In genomic region chr19:45468159-45468651, GRCh38 we compare ENCODE assay signal across 8 cellular contexts. TPM values are rescaled to one million over a fixed set of nuclear protein-coding genes. Genes with fewer than 3 reads are reported as not detected.
DNase-seq lines count a peak whose midpoint lies in the region; ATAC-seq and TF ChIP-seq lines count a peak whose summit lies in the region.

No MANE protein-coding gene starts in this region.

- H3K27me3 ChIP-seq in body of pancreas (no peaks in the 10 kb centered on the region), thymus (ENCODE audit: control insufficient read depth, insufficient read depth) (peaks cover 33% of the 10 kb centered on the region)

- H3K9me3 ChIP-seq in body of pancreas, result no peaks in the 10 kb centered on the region
- H3K9me3 ChIP-seq in thymus (ENCODE audit: control insufficient read depth), result no peaks in the 10 kb centered on the region

- in situ Hi-C loops in KBM-7 (cut with MboI; ENCODE audit: low pct_unique_long_range_greater_than_20kb, low sequenced_read_pairs), result no loop called here

- H3K36me3 ChIP-seq in body of pancreas (replicated peaks in 1 of 2; ENCODE audit: insufficient read depth in 1 of 2, low read depth in 2 of 2) (no peaks in the 10 kb centered on the region), thymus (ENCODE audit: control insufficient read depth, insufficient read depth) (no peaks in the 10 kb centered on the region)

- H3K27ac ChIP-seq in body of pancreas (peak overlapping the region; percentile 77 to 97 (median 93)), thymus (ENCODE audit: low read depth) (no peak overlapping the region)

- DNase-seq in RPMI8226 (peak; percentile 42), body of pancreas (peak; percentile 45 to 55 (median 48)), lower leg skin (ENCODE audit: low spot score in 2 of 2) (peak in 1 of 2 donors; percentile 92), NCI-H128 (lab: John Stamatoyannopoulos, UW; ENCODE audit: unreplicated experiment) (no peak), KBM-7 (no peak)

- TF ChIP-seq POLR2A in body of pancreas (IDR thresholded peaks at IDR 0.05) (no peak), lower leg skin (IDR thresholded peaks at IDR 0.05) (no peak)

- H3K4me1 ChIP-seq in body of pancreas (peaks cover 25% of the 10 kb centered on the region), thymus (ENCODE audit: control insufficient read depth, insufficient read depth, low read length) (peaks cover 21% of the 10 kb centered on the region)

- ATAC-seq in GM18873 (IDR thresholded peaks at IDR 0.05; ENCODE audit: low FRiP score, unreplicated experiment) (peak; percentile 12), body of pancreas (no peak), HG03139 (IDR thresholded peaks at IDR 0.05; ENCODE audit: unreplicated experiment) (no peak)

- WGBS in body of pancreas, 2 donors, result 0 to 1% methylated on average over 18 to 31 of the region's 31 CpGs
- 0 to 1% methylated on average over 26 to 31 of the region's 31 CpGs for WGBS in lower leg skin, 2 donors
- 2% methylated on average over 31 of the region's 31 CpGs for WGBS in thymus

- intact Hi-C loops in body of pancreas (cut with DNase I) (no loop called here), lower leg skin (cut with DNase I; ENCODE audit: low total_unique reads) (no loop called here)

- peak overlapping the region; percentile 2 to 23 for H3K4me3 ChIP-seq in body of pancreas
- peak overlapping the region; percentile 20 for H3K4me3 ChIP-seq in lower leg skin (ENCODE audit: low read depth, poor library complexity, severe bottlenecking)
- H3K4me3 ChIP-seq in thymus (ENCODE audit: low read length), result peak overlapping the region; percentile 65

- TF ChIP-seq CTCF in body of pancreas (IDR thresholded peaks at IDR 0.05) (peak in 1 of 7 experiments; percentile 10), lower leg skin (IDR thresholded peaks at IDR 0.05) (no peak)

RNA-seq across cellular contexts. Expression of gene FOSB, which starts 0.4 kb away (rescaled TPM):
- total RNA-seq in body of pancreas, result 10 to 100 TPM in 1 of 2 donors, 1 to 10 TPM in 1; 4.2 to 84.7 TPM
- total RNA-seq in lower leg skin, result 10 to 100 TPM in 2 of 4 donors, 1 to 10 TPM in 2; 5.9 to 18.2 (median 11.2) TPM
- polyA plus RNA-seq in thymus, result 7.1 TPM

RNA-seq across cellular contexts. Expression of gene RTN2, which starts 28.6 kb away (rescaled TPM):
- total RNA-seq in body of pancreas, result 1 to 10 TPM; 2.9 to 5.6 TPM
- total RNA-seq in lower leg skin, result 10 to 100 TPM in 1 of 4 donors, 1 to 10 TPM in 3; 6.4 to 11.6 (median 9.0) TPM
- 5.0 TPM for polyA plus RNA-seq in thymus

RNA-seq across cellular contexts. Expression of gene PPM1N, which starts 30.0 kb away (rescaled TPM):
- total RNA-seq in body of pancreas (not detected), lower leg skin (1 to 10 TPM; 2.9 to 4.7 (median 3.6) TPM)
- 4.0 TPM for polyA plus RNA-seq in thymus

RNA-seq across cellular contexts. Expression of gene VASP, which starts 39.1 kb away (rescaled TPM):
- total RNA-seq in body of pancreas (10 to 100 TPM; 27.0 to 29.7 TPM), lower leg skin (10 to 100 TPM; 52.7 to 68.9 (median 56.5) TPM)
- 138 TPM for polyA plus RNA-seq in thymus

RNA-seq across cellular contexts. Expression of gene ERCC1, which starts 44.5 kb away (rescaled TPM):
- total RNA-seq in body of pancreas (10 to 100 TPM; 91.3 to 97.9 TPM), lower leg skin (100 to 1,000 TPM in 1 of 4 donors, 10 to 100 TPM in 3; 57.7 to 111 (median 76.5) TPM)
- polyA plus RNA-seq in thymus, result 42.6 TPM

Comparison
In these comparisons a context has a peak if more than half of its experiments do, and no peak if none do; other contexts are left out.
1. DNase-seq: peak in RPMI8226 (single experiment) and body of pancreas (4 of 4); none in NCI-H128 (single experiment) and KBM-7 (single experiment).
2. H3K4me3 ChIP-seq: peak in every context shown above with its lines; median percentile 65 in thymus; 20 in lower leg skin; 12 in body of pancreas.